ENCODE assay signal across 13 cellular contexts in the genomic region with DNA sequence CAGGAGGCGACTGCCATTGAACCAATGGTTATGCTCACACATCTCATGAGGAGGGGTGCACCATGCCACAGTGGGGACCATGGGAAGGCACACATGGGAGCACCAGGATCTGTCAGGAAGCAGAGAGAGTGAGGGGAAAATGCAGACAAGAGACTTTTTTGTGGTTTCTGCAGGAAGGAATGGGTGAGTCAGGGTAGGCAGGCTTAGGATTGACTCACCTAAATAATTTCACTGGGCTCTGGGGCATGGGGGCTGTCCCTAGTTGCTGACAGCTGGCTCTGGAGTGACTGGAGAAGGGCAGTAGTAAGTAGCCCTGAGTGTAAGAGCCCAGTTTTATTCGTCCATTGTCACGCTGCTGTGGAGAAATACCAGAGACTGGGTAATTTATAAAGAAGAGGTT.
DNase-seq lines count a peak whose midpoint lies in the region; ATAC-seq and TF ChIP-seq lines count a peak whose summit lies in the region.
"Had no signal": no experiment of that assay in that cellular context is flagged by ENCODE, and none has a peak within 500 bp of the region (broad histone marks: within the 10 kb centered on the region; RNA-seq: fewer than 3 reads in every experiment).

No MANE protein-coding gene starts in this region.

- H3K9me3 ChIP-seq in uterus: no peaks in the 10 kb centered on the region

- H3K4me1 ChIP-seq in uterus: no peaks in the 10 kb centered on the region

- TF ChIP-seq POLR2A in uterus (IDR thresholded peaks at IDR 0.05): no peak

- peak; percentile 72 for DNase-seq in activated CD4-positive, alpha-beta memory T cell treated with anti-CD3 and anti-CD28 coated beads for 36 hours
- no peak for DNase-seq in activated CD4-positive, alpha-beta memory T cell treated with anti-CD3 and anti-CD28 coated beads, Interleukin-2, amount 10 ng/mL, durations not matched to agents 7 days and 5 days
- peak; percentile 37 to 78 for DNase-seq in SW 1271 (lab: John Stamatoyannopoulos, UW)
- DNase-seq in fibroblast of villous mesenchyme (ENCODE audit: low read depth): peak; percentile 52
- DNase-seq in stimulated activated effector memory CD8-positive, alpha-beta T cell treated with anti-CD3 and anti-CD28 coated beads, Interleukin-12 subunit alpha, Interleukin-12 subunit beta, amount 100 ng/mL, for 72 hours (ENCODE audit: low spot score in 2 of 2): no peak
- DNase-seq in CD14-positive monocyte (ENCODE audit: low spot score): no peak
- no peak for DNase-seq in uterus
- DNase-seq in iPS-NIHi11 (ENCODE audit: low spot score): no peak
- DNase-seq: activated CD8-positive, alpha-beta memory T cell treated with anti-CD3 and anti-CD28 coated beads, Interleukin-2, amount 50 U/mL, for 4 hours; erythroblast had no signal

- intact Hi-C loops in activated CD4-positive, alpha-beta memory T cell treated with anti-CD3 and anti-CD28 coated beads for 36 hours (cut with micrococcal nuclease): no loop called here
- intact Hi-C loops in CD14-positive monocyte (cut with micrococcal nuclease) (no loop called here), uterus (cut with DNase I; ENCODE audit: low total_unique reads) (no loop called here)

- CTCF ChIA-PET in activated CD4-positive, alpha-beta memory T cell treated with anti-CD3 and anti-CD28 coated beads for 36 hours (lab: Charles Lee): no interaction called here
- CTCF ChIA-PET in activated CD4-positive, alpha-beta memory T cell treated with anti-CD3 and anti-CD28 coated beads, Interleukin-2, amount 10 ng/mL, durations not matched to agents 7 days and 5 days (lab: Charles Lee): no interaction called here

- H3K4me3 ChIP-seq in fibroblast of villous mesenchyme (ENCODE audit: low read depth, low read length) (no peak overlapping the region), uterus (no peak overlapping the region)
- H3K4me3 ChIP-seq: BLaER1 had no signal

- H3K27ac Mint-ChIP-seq in activated CD4-positive, alpha-beta memory T cell treated with anti-CD3 and anti-CD28 coated beads for 36 hours: no peak overlapping the region
- H3K27ac Mint-ChIP-seq in activated CD4-positive, alpha-beta memory T cell treated with anti-CD3 and anti-CD28 coated beads, Interleukin-2, amount 10 ng/mL, durations not matched to agents 7 days and 5 days: no peak overlapping the region
- H3K27ac Mint-ChIP-seq in stimulated activated effector memory CD8-positive, alpha-beta T cell treated with anti-CD3 and anti-CD28 coated beads, Interleukin-12 subunit alpha, Interleukin-12 subunit beta, amount 100 ng/mL, for 72 hours: no peak overlapping the region
- no peak overlapping the region for H3K27ac Mint-ChIP-seq in CD14-positive monocyte
- H3K27ac Mint-ChIP-seq: natural killer cell treated with Interleukin-12 subunit alpha and Interleukin-12 subunit beta and Interleukin-15 and Interleukin-18, amount 100 ng/mL, for 72 hours had no signal

- no peaks in the 10 kb centered on the region for H3K9me3 Mint-ChIP-seq in activated CD4-positive, alpha-beta memory T cell treated with anti-CD3 and anti-CD28 coated beads for 36 hours
- H3K9me3 Mint-ChIP-seq in activated CD4-positive, alpha-beta memory T cell treated with anti-CD3 and anti-CD28 coated beads, Interleukin-2, amount 10 ng/mL, durations not matched to agents 7 days and 5 days: no peaks in the 10 kb centered on the region
- H3K9me3 Mint-ChIP-seq in stimulated activated effector memory CD8-positive, alpha-beta T cell treated with anti-CD3 and anti-CD28 coated beads, Interleukin-12 subunit alpha, Interleukin-12 subunit beta, amount 100 ng/mL, for 72 hours: no peaks in the 10 kb centered on the region
- H3K9me3 Mint-ChIP-seq in CD14-positive monocyte: peaks cover 0 to 2% (median 0%) of the 10 kb centered on the region in 7 donors
- H3K9me3 Mint-ChIP-seq: natural killer cell treated with Interleukin-12 subunit alpha and Interleukin-12 subunit beta and Interleukin-15 and Interleukin-18, amount 100 ng/mL, for 72 hours had no signal

- no peak overlapping the region for H3K27ac ChIP-seq in uterus
- H3K27ac ChIP-seq: BLaER1, KMS-11 had no signal

- no peak for TF ChIP-seq CTCF in fibroblast of villous mesenchyme (IDR thresholded peaks at IDR 0.05; ENCODE audit: insufficient read depth, low read depth, low read length)
- no peak for TF ChIP-seq CTCF in CD14-positive monocyte (IDR thresholded peaks at IDR 0.05)
- TF ChIP-seq CTCF in uterus (IDR thresholded peaks at IDR 0.05): no peak

- POLR2A ChIA-PET in activated CD4-positive, alpha-beta memory T cell treated with anti-CD3 and anti-CD28 coated beads for 36 hours (lab: Charles Lee): no interaction called here
- POLR2A ChIA-PET in activated CD4-positive, alpha-beta memory T cell treated with anti-CD3 and anti-CD28 coated beads, Interleukin-2, amount 10 ng/mL, durations not matched to agents 7 days and 5 days (lab: Charles Lee): no interaction called here

- peaks cover 13% of the 10 kb centered on the region for H3K4me1 Mint-ChIP-seq in activated CD4-positive, alpha-beta memory T cell treated with anti-CD3 and anti-CD28 coated beads for 36 hours (ENCODE audit: low read depth)
- H3K4me1 Mint-ChIP-seq in activated CD4-positive, alpha-beta memory T cell treated with anti-CD3 and anti-CD28 coated beads, Interleukin-2, amount 10 ng/mL, durations not matched to agents 7 days and 5 days: peaks cover 2% of the 10 kb centered on the region
- peaks cover 10% of the 10 kb centered on the region for H3K4me1 Mint-ChIP-seq in stimulated activated effector memory CD8-positive, alpha-beta T cell treated with anti-CD3 and anti-CD28 coated beads, Interleukin-12 subunit alpha, Interleukin-12 subunit beta, amount 100 ng/mL, for 72 hours
- H3K4me1 Mint-ChIP-seq in CD14-positive monocyte: no peaks in the 10 kb centered on the region

- no peak overlapping the region for H3K4me3 Mint-ChIP-seq in activated CD4-positive, alpha-beta memory T cell treated with anti-CD3 and anti-CD28 coated beads for 36 hours
- H3K4me3 Mint-ChIP-seq in activated CD4-positive, alpha-beta memory T cell treated with anti-CD3 and anti-CD28 coated beads, Interleukin-2, amount 10 ng/mL, durations not matched to agents 7 days and 5 days: no peak overlapping the region
- no peak overlapping the region for H3K4me3 Mint-ChIP-seq in stimulated activated effector memory CD8-positive, alpha-beta T cell treated with anti-CD3 and anti-CD28 coated beads, Interleukin-12 subunit alpha, Interleukin-12 subunit beta, amount 100 ng/mL, for 72 hours
- no peak overlapping the region for H3K4me3 Mint-ChIP-seq in CD14-positive monocyte
- H3K4me3 Mint-ChIP-seq: natural killer cell treated with Interleukin-12 subunit alpha and Interleukin-12 subunit beta and Interleukin-15 and Interleukin-18, amount 100 ng/mL, for 72 hours had no signal

- H3K36me3 ChIP-seq in uterus: no peaks in the 10 kb centered on the region
- H3K36me3 ChIP-seq: BLaER1 had no signal

- H3K27me3 Mint-ChIP-seq in activated CD4-positive, alpha-beta memory T cell treated with anti-CD3 and anti-CD28 coated beads for 36 hours: peaks cover 5% of the 10 kb centered on the region
- H3K27me3 Mint-ChIP-seq in activated CD4-positive, alpha-beta memory T cell treated with anti-CD3 and anti-CD28 coated beads, Interleukin-2, amount 10 ng/mL, durations not matched to agents 7 days and 5 days: peaks cover 12% of the 10 kb centered on the region
- peaks cover 5 to 11% (median 8%) of the 10 kb centered on the region in 3 donors for H3K27me3 Mint-ChIP-seq in CD14-positive monocyte (ENCODE audit: low read depth in 3 of 3)

- H3K36me3 Mint-ChIP-seq in activated CD4-positive, alpha-beta memory T cell treated with anti-CD3 and anti-CD28 coated beads for 36 hours: no peaks in the 10 kb centered on the region
- no peaks in the 10 kb centered on the region for H3K36me3 Mint-ChIP-seq in activated CD4-positive, alpha-beta memory T cell treated with anti-CD3 and anti-CD28 coated beads, Interleukin-2, amount 10 ng/mL, durations not matched to agents 7 days and 5 days (ENCODE audit: low read depth)
- no peaks in the 10 kb centered on the region for H3K36me3 Mint-ChIP-seq in stimulated activated effector memory CD8-positive, alpha-beta T cell treated with anti-CD3 and anti-CD28 coated beads, Interleukin-12 subunit alpha, Interleukin-12 subunit beta, amount 100 ng/mL, for 72 hours
- H3K36me3 Mint-ChIP-seq in CD14-positive monocyte: no peaks in the 10 kb centered on the region
- H3K36me3 Mint-ChIP-seq: natural killer cell treated with Interleukin-12 subunit alpha and Interleukin-12 subunit beta and Interleukin-15 and Interleukin-18, amount 100 ng/mL, for 72 hours had no signal

- peak; percentile 96 for ATAC-seq in stimulated activated effector memory CD8-positive, alpha-beta T cell treated with anti-CD3 and anti-CD28 coated beads, Interleukin-12 subunit alpha, Interleukin-12 subunit beta, amount 100 ng/mL, for 72 hours

- no peaks in the 10 kb centered on the region for H3K27me3 ChIP-seq in uterus
- H3K27me3 ChIP-seq: BLaER1 had no signal

Comparison
In these comparisons a context has a peak if more than half of its experiments do, and no peak if none do; other contexts are left out.
1. DNase-seq: peak in activated CD4-positive, alpha-beta memory T cell treated with anti-CD3 and anti-CD28 coated beads for 36 hours (single experiment), SW 1271 (2 of 2) and fibroblast of villous mesenchyme (single experiment); none in activated CD4-positive, alpha-beta memory T cell treated with anti-CD3 and anti-CD28 coated beads, Interleukin-2, amount 10 ng/mL, durations not matched to agents 7 days and 5 days (single experiment), stimulated activated effector memory CD8-positive, alpha-beta T cell treated with anti-CD3 and anti-CD28 coated beads, Interleukin-12 subunit alpha, Interleukin-12 subunit beta, amount 100 ng/mL, for 72 hours (0 of 2), CD14-positive monocyte (single experiment), uterus (0 of 2) and iPS-NIHi11 (single experiment).